ENCODE assay signal across 9 cellular contexts in genomic region chr17:45440161-45440859, GRCh38. TPM values are rescaled to one million over a fixed set of nuclear protein-coding genes. Genes with fewer than 3 reads are reported as not detected.
A peak's percentile ranks its signal among the peaks of the same experiment; 100 is the strongest.
DNase-seq lines count a peak whose midpoint lies in the region; TF ChIP-seq lines count a peak whose summit lies in the region.
"Had no signal": no experiment of that assay in that cellular context is flagged by ENCODE, and none has a peak within 500 bp of the region (broad histone marks: within the 10 kb centered on the region; RNA-seq: fewer than 3 reads in every experiment).

No MANE protein-coding gene starts in this region.

- no peaks in the 10 kb centered on the region for H3K27me3 Mint-ChIP-seq in chondrocyte (ENCODE audit: low read depth)

- no peak for TF ChIP-seq CTCF in epithelial cell of esophagus (IDR thresholded peaks at IDR 0.05; ENCODE audit: insufficient read depth, low read depth, low read length, missing control alignments)
- TF ChIP-seq CTCF in chondrocyte (IDR thresholded peaks at IDR 0.05) = no peak

- H3K9me3 Mint-ChIP-seq in chondrocyte (ENCODE audit: low read depth) = no peaks in the 10 kb centered on the region

- H3K27ac Mint-ChIP-seq in chondrocyte (ENCODE audit: unreplicated experiment) = no peak overlapping the region

- DNase-seq in NCI-H2107 treated with DMSO at 0.1 percent for 48 hours (lab: John Stamatoyannopoulos, UW; ENCODE audit: unreplicated experiment) (peak; percentile 68), NCI-H2107 (lab: John Stamatoyannopoulos, UW) (no peak), NCI-H345 (lab: John Stamatoyannopoulos, UW) (peak; percentile 24), epithelial cell of esophagus (ENCODE audit: low read depth) (peak; percentile 87), renal cortical epithelial cell (ENCODE audit: low read depth) (peak; percentile 70), T-helper 2 cell (no peak), chondrocyte (ENCODE audit: low spot score) (no peak), NCI-H446 treated with DMSO at 0.1 percent for 48 hours (lab: John Stamatoyannopoulos, UW) (no peak)

- H3K4me3 Mint-ChIP-seq in chondrocyte (ENCODE audit: unreplicated experiment) = no peak overlapping the region

- H3K4me1 Mint-ChIP-seq in chondrocyte (ENCODE audit: low read depth) = peaks cover 6% of the 10 kb centered on the region

- H3K4me3 ChIP-seq in epithelial cell of esophagus (ENCODE audit: low read length) = no peak overlapping the region
- H3K4me3 ChIP-seq: gastroesophageal sphincter had no signal

- H3K36me3 Mint-ChIP-seq in chondrocyte (ENCODE audit: low read depth) = peaks cover 12% of the 10 kb centered on the region

RNA-seq across cellular contexts. Expression of gene ARHGAP27, which starts 7.6 kb away (rescaled TPM):
- total RNA-seq in renal cortical epithelial cell (12.1 and 22.6 TPM in 2 replicates), chondrocyte (1.5 to 2.7 TPM (median 2.0 TPM) in 3 replicates)

RNA-seq across cellular contexts. Expression of gene PLEKHM1, which starts 50.2 kb away (rescaled TPM):
- total RNA-seq in renal cortical epithelial cell (9.4 and 29.3 TPM in 2 replicates), chondrocyte (30.8 to 37.3 TPM (median 31.3 TPM) in 3 replicates)

Comparison
In these comparisons a context has a peak if more than half of its experiments do, and no peak if none do; other contexts are left out.
1. DNase-seq: peak in NCI-H2107 treated with DMSO at 0.1 percent for 48 hours (single experiment), NCI-H345 (single experiment), epithelial cell of esophagus (single experiment) and renal cortical epithelial cell (single experiment); none in NCI-H2107 (single experiment), T-helper 2 cell (0 of 5), chondrocyte (single experiment) and NCI-H446 treated with DMSO at 0.1 percent for 48 hours (single experiment).